ENCODE assay signal across 28 cellular contexts in the genomic region with DNA sequence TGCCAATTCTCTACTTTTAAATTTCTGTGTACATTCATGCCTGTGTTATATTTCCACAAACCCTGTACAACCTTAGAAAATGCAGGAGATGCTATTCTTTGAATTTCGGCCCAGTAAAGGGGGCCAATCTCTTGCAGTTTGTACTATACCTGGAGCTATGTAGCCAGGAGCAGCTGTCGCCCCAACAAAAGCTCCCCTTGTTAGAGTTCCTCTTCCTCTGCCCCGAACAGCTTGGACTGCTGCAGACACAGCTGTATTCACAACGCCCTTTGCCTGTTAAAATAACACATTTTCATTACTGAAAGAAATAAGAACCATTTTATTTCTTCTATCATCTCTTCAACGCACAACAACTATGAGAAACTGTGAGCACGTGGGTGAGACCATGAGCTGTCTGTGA.
"Had no signal": no experiment of that assay in that cellular context is flagged by ENCODE, and none has a peak within 500 bp of the region (broad histone marks: within the 10 kb centered on the region; RNA-seq: fewer than 3 reads in every experiment).

No MANE protein-coding gene starts in this region.

- H3K27me3 Mint-ChIP-seq: progenitor cell of endocrine pancreas; stimulated activated naive B cell treated with anti-CD40 and anti-IgM and Interleukin-4, amounts not matched to agents 10 μg/mL and 1 μg/mL and 100 μg/mL, for 72 hours; stimulated activated naive CD8-positive, alpha-beta T cell treated with anti-CD3 and anti-CD28 coated beads, Interleukin-15, Interleukin-2, amounts not matched to agents 100 ng/mL and 50 ng/mL, for 24 hours had no signal

- H3K4me1 ChIP-seq: neural progenitor cell, parathyroid adenoma, psoas muscle, sigmoid colon, stomach, thyroid gland, tibial nerve, uterus had no signal

- H3K9ac ChIP-seq: neural progenitor cell, parathyroid adenoma had no signal

- H3K9me3 ChIP-seq: ovary, psoas muscle, right lobe of liver, sigmoid colon, stomach, thoracic aorta, thyroid gland, tibial nerve, upper lobe of left lung, uterus had no signal

- DNase-seq: natural killer cell; occipital lobe; ovary; posterior cingulate gyrus; psoas muscle; right cardiac atrium; right lobe of liver; sigmoid colon; small intestine; stimulated activated CD4-positive, alpha-beta T cell treated with anti-CD3 and anti-CD28 coated beads, Interleukin-15, amount 100 ng/mL, for 24 hours; stimulated activated CD4-positive, alpha-beta T cell treated with anti-CD3 and anti-CD28 coated beads, Interleukin-2, amount 100 ng/mL, for 24 hours; stimulated activated CD4-positive, alpha-beta T cell treated with anti-CD3 and anti-CD28 coated beads, Interleukin-2, amount 100 ng/mL, for 48 hours; stimulated activated CD4-positive, alpha-beta T cell treated with anti-CD3 and anti-CD28 coated beads, Interleukin-4, amount 100 ng/mL, for 24 hours; stimulated activated naive B cell treated with anti-CD40 and anti-IgM and Interleukin-4, amounts not matched to agents 10 μg/mL and 1 μg/mL and 100 μg/mL, for 72 hours; stimulated activated naive CD4-positive, alpha-beta T cell treated with Interleukin-2 at 50 U/mL for 16 hours; stomach; thyroid gland; trophoblast cell; upper lobe of left lung; uterus had no signal

- H3K27ac ChIP-seq: neural progenitor cell, ovary, parathyroid adenoma, psoas muscle, right lobe of liver, sigmoid colon, stomach, thoracic aorta, thyroid gland, tibial nerve, upper lobe of left lung, uterus had no signal

- FAIRE-seq: small intestine had no signal

- ATAC-seq: natural killer cell; psoas muscle; right cardiac atrium; stimulated activated effector memory CD8-positive, alpha-beta T cell treated with anti-CD3 and anti-CD28 coated beads, Interleukin-12 subunit alpha, Interleukin-12 subunit beta, amount 100 ng/mL, for 72 hours; stimulated activated naive B cell treated with anti-CD40 and anti-IgM and Interleukin-4, amounts not matched to agents 10 μg/mL and 1 μg/mL and 100 μg/mL, for 72 hours had no signal

- H3K4me3 Mint-ChIP-seq: natural killer cell; nephron; neural progenitor cell; stimulated activated effector memory CD8-positive, alpha-beta T cell treated with anti-CD3 and anti-CD28 coated beads, Interleukin-12 subunit alpha, Interleukin-12 subunit beta, amount 100 ng/mL, for 72 hours; stimulated activated naive B cell treated with anti-CD40 and anti-IgM and Interleukin-4, amounts not matched to agents 10 μg/mL and 1 μg/mL and 100 μg/mL, for 72 hours; stimulated activated naive CD8-positive, alpha-beta T cell treated with anti-CD3 and anti-CD28 coated beads, Interleukin-15, Interleukin-2, amounts not matched to agents 100 ng/mL and 50 ng/mL, for 24 hours had no signal

- H3K36me3 ChIP-seq: ovary, right lobe of liver, thoracic aorta, uterus had no signal

- H3K27me3 ChIP-seq: neural progenitor cell, ovary, right lobe of liver, sigmoid colon, stomach, thyroid gland, tibial nerve, upper lobe of left lung, uterus had no signal

- H3K4me3 ChIP-seq: neural progenitor cell, ovary, psoas muscle, right lobe of liver, sigmoid colon, stomach, thoracic aorta, thyroid gland, tibial nerve, upper lobe of left lung, uterus had no signal

- H2AFZ ChIP-seq: neural progenitor cell, parathyroid adenoma had no signal

- H3K36me3 Mint-ChIP-seq: natural killer cell had no signal

- H3K4me1 Mint-ChIP-seq: natural killer cell; nephron; neural progenitor cell; stimulated activated effector memory CD8-positive, alpha-beta T cell treated with anti-CD3 and anti-CD28 coated beads, Interleukin-12 subunit alpha, Interleukin-12 subunit beta, amount 100 ng/mL, for 72 hours had no signal

- H3K27ac Mint-ChIP-seq: natural killer cell; nephron; neural progenitor cell; progenitor cell of endocrine pancreas; stimulated activated effector memory CD8-positive, alpha-beta T cell treated with anti-CD3 and anti-CD28 coated beads, Interleukin-12 subunit alpha, Interleukin-12 subunit beta, amount 100 ng/mL, for 72 hours; stimulated activated naive B cell treated with anti-CD40 and anti-IgM and Interleukin-4, amounts not matched to agents 10 μg/mL and 1 μg/mL and 100 μg/mL, for 72 hours; stimulated activated naive CD8-positive, alpha-beta T cell treated with anti-CD3 and anti-CD28 coated beads, Interleukin-15, Interleukin-2, amounts not matched to agents 100 ng/mL and 50 ng/mL, for 24 hours had no signal

- H3K9me3 Mint-ChIP-seq: natural killer cell; nephron; neural progenitor cell; stimulated activated effector memory CD8-positive, alpha-beta T cell treated with anti-CD3 and anti-CD28 coated beads, Interleukin-12 subunit alpha, Interleukin-12 subunit beta, amount 100 ng/mL, for 72 hours; stimulated activated naive B cell treated with anti-CD40 and anti-IgM and Interleukin-4, amounts not matched to agents 10 μg/mL and 1 μg/mL and 100 μg/mL, for 72 hours; stimulated activated naive CD8-positive, alpha-beta T cell treated with anti-CD3 and anti-CD28 coated beads, Interleukin-15, Interleukin-2, amounts not matched to agents 100 ng/mL and 50 ng/mL, for 24 hours had no signal

- H3K79me2 ChIP-seq: parathyroid adenoma had no signal

- H3K4me2 ChIP-seq: neural progenitor cell had no signal
